9 cellular contexts compared by ENCODE assay signal in genomic region chr11:22670803-22671202, GRCh38. TPM values are rescaled to one million over a fixed set of nuclear protein-coding genes. Genes with fewer than 3 reads are reported as not detected.
DNase-seq lines count a peak whose midpoint lies in the region; ATAC-seq and TF ChIP-seq lines count a peak whose summit lies in the region.
"Had no signal": no experiment of that assay in that cellular context is flagged by ENCODE, and none has a peak within 500 bp of the region (broad histone marks: within the 10 kb centered on the region; RNA-seq: fewer than 3 reads in every experiment).

No MANE protein-coding gene starts in this region.

- H3K27me3 ChIP-seq in RWPE2 (ENCODE audit: insufficient read depth, poor library complexity, severe bottlenecking): peaks cover 57% of the 10 kb centered on the region

- H3K36me3 ChIP-seq in RWPE2 (ENCODE audit: low read depth): no peaks in the 10 kb centered on the region

- no peaks in the 10 kb centered on the region for H3K4me1 ChIP-seq in RWPE2 (ENCODE audit: insufficient read depth, poor library complexity, severe bottlenecking)

- H3K27me3 Mint-ChIP-seq in naive thymus-derived CD8-positive, alpha-beta T cell: peaks cover 19 to 54% (median 38%) of the 10 kb centered on the region in 5 donors
- H3K27me3 Mint-ChIP-seq in activated naive CD4-positive, alpha-beta T cell treated with anti-CD3 and anti-CD28 coated beads for 36 hours (ENCODE audit: low read depth): peaks cover 48% of the 10 kb centered on the region
- H3K27me3 Mint-ChIP-seq in activated T-cell treated with anti-CD3 and anti-CD28 coated beads, Interleukin-2, amount 50 U/mL, for 24 hours: peaks cover 42% of the 10 kb centered on the region

- H3K27ac ChIP-seq in RWPE2 (ENCODE audit: poor library complexity, severe bottlenecking): no peak overlapping the region

- peak; percentile 39 for TF ChIP-seq CTCF in RWPE2 (IDR thresholded peaks at IDR 0.05; ENCODE audit: poor library complexity, severe bottlenecking)

- H3K36me3 Mint-ChIP-seq in naive thymus-derived CD8-positive, alpha-beta T cell: no peaks in the 10 kb centered on the region
- H3K36me3 Mint-ChIP-seq in activated naive CD4-positive, alpha-beta T cell treated with anti-CD3 and anti-CD28 coated beads for 36 hours (ENCODE audit: low read depth): no peaks in the 10 kb centered on the region
- H3K36me3 Mint-ChIP-seq in activated T-cell treated with anti-CD3 and anti-CD28 coated beads, Interleukin-2, amount 50 U/mL, for 24 hours (ENCODE audit: low read depth): no peaks in the 10 kb centered on the region

- H3K4me1 Mint-ChIP-seq in naive thymus-derived CD8-positive, alpha-beta T cell: peaks cover 6 to 17% (median 10%) of the 10 kb centered on the region in 4 donors
- H3K4me1 Mint-ChIP-seq in activated naive CD4-positive, alpha-beta T cell treated with anti-CD3 and anti-CD28 coated beads for 36 hours (ENCODE audit: low read depth): peaks cover 17% of the 10 kb centered on the region
- H3K4me1 Mint-ChIP-seq in activated T-cell treated with anti-CD3 and anti-CD28 coated beads, Interleukin-2, amount 50 U/mL, for 24 hours (ENCODE audit: low read depth): peaks cover 17% of the 10 kb centered on the region

- peak; percentile 25 for DNase-seq in NCI-H1092 treated with DMSO at 0.1 percent for 48 hours (lab: John Stamatoyannopoulos, UW)
- no peak for DNase-seq in NCI-H1092 (lab: John Stamatoyannopoulos, UW)
- DNase-seq in RWPE2 (ENCODE audit: low spot score): no peak
- peak in 2 of 10 donors; percentile 33 to 38 for DNase-seq in naive thymus-derived CD8-positive, alpha-beta T cell
- no peak for DNase-seq in central memory CD4-positive, alpha-beta T cell
- no peak for DNase-seq in activated naive CD4-positive, alpha-beta T cell treated with anti-CD3 and anti-CD28 coated beads for 36 hours
- no peak for DNase-seq in activated T-cell treated with anti-CD3 and anti-CD28 coated beads, Interleukin-2, amount 50 U/mL, for 24 hours

- intact Hi-C loops in activated naive CD4-positive, alpha-beta T cell treated with anti-CD3 and anti-CD28 coated beads for 36 hours (cut with micrococcal nuclease): loop anchor here (1.0 to 2.0 kb wide), 5 partner anchors 20 to 337 kb away; no protein-coding TSS in a partner anchor

- H3K9me3 Mint-ChIP-seq in naive thymus-derived CD8-positive, alpha-beta T cell: no peaks in the 10 kb centered on the region
- no peaks in the 10 kb centered on the region for H3K9me3 Mint-ChIP-seq in activated naive CD4-positive, alpha-beta T cell treated with anti-CD3 and anti-CD28 coated beads for 36 hours
- no peaks in the 10 kb centered on the region for H3K9me3 Mint-ChIP-seq in activated T-cell treated with anti-CD3 and anti-CD28 coated beads, Interleukin-2, amount 50 U/mL, for 24 hours
- H3K9me3 Mint-ChIP-seq: T-helper 1 cell treated with Interleukin-12 subunit alpha and Interleukin-12 subunit beta and Interleukin-4 antibody, amounts not matched to agents 30 μg/mL and 1 μg/mL, for 36 hours had no signal

- no peak overlapping the region for H3K27ac Mint-ChIP-seq in naive thymus-derived CD8-positive, alpha-beta T cell
- no peak overlapping the region for H3K27ac Mint-ChIP-seq in activated naive CD4-positive, alpha-beta T cell treated with anti-CD3 and anti-CD28 coated beads for 36 hours
- no peak overlapping the region for H3K27ac Mint-ChIP-seq in activated T-cell treated with anti-CD3 and anti-CD28 coated beads, Interleukin-2, amount 50 U/mL, for 24 hours
- H3K27ac Mint-ChIP-seq: T-helper 1 cell treated with Interleukin-12 subunit alpha and Interleukin-12 subunit beta and Interleukin-4 antibody, amounts not matched to agents 30 μg/mL and 1 μg/mL, for 36 hours had no signal

- no peak overlapping the region for H3K4me3 Mint-ChIP-seq in naive thymus-derived CD8-positive, alpha-beta T cell
- no peak overlapping the region for H3K4me3 Mint-ChIP-seq in activated naive CD4-positive, alpha-beta T cell treated with anti-CD3 and anti-CD28 coated beads for 36 hours
- H3K4me3 Mint-ChIP-seq in activated T-cell treated with anti-CD3 and anti-CD28 coated beads, Interleukin-2, amount 50 U/mL, for 24 hours: no peak overlapping the region
- H3K4me3 Mint-ChIP-seq: T-helper 1 cell treated with Interleukin-12 subunit alpha and Interleukin-12 subunit beta and Interleukin-4 antibody, amounts not matched to agents 30 μg/mL and 1 μg/mL, for 36 hours had no signal

- H3K9me3 ChIP-seq in RWPE2 (ENCODE audit: severe bottlenecking): no peaks in the 10 kb centered on the region

- no peak overlapping the region for H3K4me3 ChIP-seq in RWPE2 (ENCODE audit: severe bottlenecking)

- POLR2A ChIA-PET in naive thymus-derived CD8-positive, alpha-beta T cell (lab: Charles Lee): interaction anchor here (1.6 kb wide), 1 partner anchor 158 kb away, joined by 5 read pairs; the partner anchor contains the start of gene SVIP

- ATAC-seq in HG02973 (IDR thresholded peaks at IDR 0.05; ENCODE audit: unreplicated experiment) (peak; percentile 43), RWPE2 (ENCODE audit: low read depth) (peak; percentile 66; the same call in 2 of the 3 replicates)
- ATAC-seq in naive thymus-derived CD8-positive, alpha-beta T cell: peak; percentile 42 to 58

- CTCF ChIA-PET in activated naive CD4-positive, alpha-beta T cell treated with anti-CD3 and anti-CD28 coated beads for 36 hours (lab: Charles Lee): interaction anchor here (0.7 to 2.6 kb wide), 9 partner anchors 14 to 117 kb away, joined by 3 to 18 read pairs (median 3); no protein-coding TSS in a partner anchor

RNA-seq across cellular contexts. Expression of gene GAS2, which starts 4.4 kb away (rescaled TPM):
- 1 to 10 TPM; 5.7 to 6.0 TPM for total RNA-seq in naive thymus-derived CD8-positive, alpha-beta T cell
- 1 to 10 TPM; 2.9 to 5.0 (median 3.9) TPM for polyA plus RNA-seq in naive thymus-derived CD8-positive, alpha-beta T cell
- total RNA-seq in activated naive CD4-positive, alpha-beta T cell treated with anti-CD3 and anti-CD28 coated beads for 36 hours: 1 to 10 TPM in 1 of 2 experiments, under 1 TPM in 1; 0.62 to 1.2 TPM

RNA-seq across cellular contexts. Expression of gene FANCF, which starts 45.2 kb away (rescaled TPM):
- total RNA-seq in naive thymus-derived CD8-positive, alpha-beta T cell: 10 to 100 TPM; 21.9 to 23.2 TPM
- polyA plus RNA-seq in naive thymus-derived CD8-positive, alpha-beta T cell: 10 to 100 TPM; 16.9 to 19.7 (median 17.0) TPM
- 1 to 10 TPM; 7.9 to 9.0 TPM for total RNA-seq in activated naive CD4-positive, alpha-beta T cell treated with anti-CD3 and anti-CD28 coated beads for 36 hours
